Comparison of ENCODE assay signal across 8 cellular contexts in genomic region chr7:29989257-29989995, GRCh38. TPM values are rescaled to one million over a fixed set of nuclear protein-coding genes. Genes with fewer than 3 reads are reported as not detected.
A peak's percentile ranks its signal among the peaks of the same experiment; 100 is the strongest.
DNase-seq lines count a peak whose midpoint lies in the region; ATAC-seq and TF ChIP-seq lines count a peak whose summit lies in the region.

A gene with protein sequence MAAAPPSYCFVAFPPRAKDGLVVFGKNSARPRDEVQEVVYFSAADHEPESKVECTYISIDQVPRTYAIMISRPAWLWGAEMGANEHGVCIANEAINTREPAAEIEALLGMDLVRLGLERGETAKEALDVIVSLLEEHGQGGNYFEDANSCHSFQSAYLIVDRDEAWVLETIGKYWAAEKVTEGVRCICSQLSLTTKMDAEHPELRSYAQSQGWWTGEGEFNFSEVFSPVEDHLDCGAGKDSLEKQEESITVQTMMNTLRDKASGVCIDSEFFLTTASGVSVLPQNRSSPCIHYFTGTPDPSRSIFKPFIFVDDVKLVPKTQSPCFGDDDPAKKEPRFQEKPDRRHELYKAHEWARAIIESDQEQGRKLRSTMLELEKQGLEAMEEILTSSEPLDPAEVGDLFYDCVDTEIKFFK (minus strand): TSS chr7:29989801. CDS start chr7:29969067, 20,734 bp downstream.

- peak within 1 kb of the TSS; percentile 94 to 98 for H3K27ac ChIP-seq in thoracic aorta

- TF ChIP-seq CTCF in GM12872 (IDR thresholded peaks at IDR 0.05; ENCODE audit: insufficient read depth, low read depth, low read length) = peak; percentile 8; the same call in 1 of the 3 replicates
- no peak for TF ChIP-seq CTCF in thoracic aorta (IDR thresholded peaks at IDR 0.05)

- peak; percentile 71 for ATAC-seq in esophagus mucosa
- no peak for ATAC-seq in thoracic aorta (ENCODE audit: insufficient number of reproducible peaks, low FRiP score, low read depth)

- peaks cover 8% of the 10 kb centered on the region for H3K9me3 ChIP-seq in thoracic aorta

- DNase-seq in H7 (peak; percentile 93), NCI-H1048 (lab: John Stamatoyannopoulos, UW) (peak; percentile 14), mucosa of gallbladder (ENCODE audit: low spot score) (peak; percentile 29), thoracic aorta (ENCODE audit: low spot score) (no peak), NCI-H2029 treated with DMSO at 0.1 percent for 48 hours (lab: John Stamatoyannopoulos, UW) (no peak)
- DNase-seq in activated T-cell treated with anti-CD3 and anti-CD28 coated beads, Interleukin-2, amount 50 U/mL, for 1 hour = peak; percentile 51

- H3K36me3 ChIP-seq in H7 (replicated peaks; ENCODE audit: control insufficient read depth, insufficient read depth, low read length) (no peaks in the 10 kb centered on the region), thoracic aorta (no peaks in the 10 kb centered on the region)

- peaks cover 8 to 26% of the 10 kb centered on the region in 2 donors for H3K4me1 ChIP-seq in thoracic aorta (ENCODE audit: control insufficient read depth in 1 of 2, low read depth in 2 of 2)

- H3K27me3 ChIP-seq in H7 (ENCODE audit: control insufficient read depth, insufficient read depth, low read length) = no peaks in the 10 kb centered on the region
- H3K27me3 ChIP-seq in thoracic aorta (replicated peaks; ENCODE audit: insufficient read depth) = no peaks in the 10 kb centered on the region

- peak within 1 kb of the TSS; percentile 99 for H3K4me3 ChIP-seq in H7 (ENCODE audit: insufficient read depth, low read depth, low read length)
- H3K4me3 ChIP-seq in thoracic aorta = peak within 1 kb of the TSS; percentile 92

RNA-seq across cellular contexts. Expression of the gene that starts here (rescaled TPM):
- 115 and 123 TPM in 2 replicates for total RNA-seq in H7 (2014; rRNA removed; shearing (Covaris generic))
- total RNA-seq in esophagus mucosa = 20.3 TPM
- total RNA-seq in mucosa of gallbladder = 63.9 TPM
- total RNA-seq in thoracic aorta = 10 to 100 TPM; 58.1 to 75.3 TPM

Comparison
In these comparisons a context has a peak if more than half of its experiments do, and no peak if none do; other contexts are left out.
1. DNase-seq: peak in H7 (single experiment), NCI-H1048 (single experiment), activated T-cell treated with anti-CD3 and anti-CD28 coated beads, Interleukin-2, amount 50 U/mL, for 1 hour (single experiment) and mucosa of gallbladder (single experiment); none in thoracic aorta (single experiment) and NCI-H2029 treated with DMSO at 0.1 percent for 48 hours (single experiment).